23 cellular contexts compared by ENCODE assay signal in the genomic region with DNA sequence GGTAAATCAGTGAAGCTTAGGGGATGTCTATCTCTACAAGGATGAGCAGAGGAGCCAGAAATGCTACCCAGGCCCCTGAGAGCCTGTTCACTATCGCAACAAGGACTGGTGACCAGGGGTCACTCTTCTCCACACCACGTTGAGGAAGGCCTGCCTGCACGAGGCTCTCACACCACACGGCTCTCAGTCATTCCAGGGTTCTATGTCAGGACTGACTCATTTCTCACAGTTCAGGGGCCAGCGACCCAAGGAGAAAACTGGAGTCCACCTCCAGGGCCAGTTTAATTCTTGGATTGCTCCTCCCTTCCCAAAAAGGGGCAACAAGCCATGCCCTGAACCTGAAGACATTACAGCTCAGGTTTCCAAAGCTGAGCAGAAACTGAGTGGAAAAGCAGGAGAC. TPM values are rescaled to one million over a fixed set of nuclear protein-coding genes. Genes with fewer than 3 reads are reported as not detected.
DNase-seq lines count a peak whose midpoint lies in the region; ATAC-seq and TF ChIP-seq lines count a peak whose summit lies in the region.
"Had no signal": no experiment of that assay in that cellular context is flagged by ENCODE, and none has a peak within 500 bp of the region (broad histone marks: within the 10 kb centered on the region; RNA-seq: fewer than 3 reads in every experiment).

No MANE protein-coding gene starts in this region.

- H3K36me3 Mint-ChIP-seq in CD4-positive, alpha-beta T cell (ENCODE audit: low read depth): peaks cover 76% of the 10 kb centered on the region
- H3K36me3 Mint-ChIP-seq in endodermal cell (ENCODE audit: low read depth): peaks cover 60% of the 10 kb centered on the region
- H3K36me3 Mint-ChIP-seq in progenitor cell of endocrine pancreas (ENCODE audit: insufficient read depth): peaks cover 33% of the 10 kb centered on the region

- peak; percentile 47 for DNase-seq in activated CD8-positive, alpha-beta memory T cell treated with anti-CD3 and anti-CD28 coated beads for 24 hours
- DNase-seq in activated CD8-positive, alpha-beta memory T cell treated with anti-CD3 and anti-CD28 coated beads, Interleukin-2, amount 50 U/mL, for 48 hours: no peak
- DNase-seq in CD4-positive, alpha-beta T cell: no peak
- DNase-seq in endodermal cell (peak; percentile 27), progenitor cell of endocrine pancreas (ENCODE audit: low spot score, unreplicated experiment) (no peak), DMS79 treated with DMSO at 0.1 percent for 48 hours (lab: John Stamatoyannopoulos, UW) (no peak), UCSD-AML1 (lab: John Stamatoyannopoulos, UW; ENCODE audit: unreplicated experiment) (no peak), G401 (ENCODE audit: low spot score) (no peak)
- DNase-seq: 8988T; activated naive CD4-positive, alpha-beta T cell; activated T-cell treated with anti-CD3 and anti-CD28 coated beads, Interleukin-2, amount 50 U/mL, for 4 hours; effector CD8-positive, alpha-beta T cell; Karpas-422; NCI-H1436 treated with DMSO at 0.1 percent for 48 hours; NCI-H2107; NCI-H446; psoas muscle; RPMI8226; stimulated activated naive CD8-positive, alpha-beta T cell treated with anti-CD3 and anti-CD28 coated beads, Interleukin-15, Interleukin-2, amounts not matched to agents 100 U/mL and 50 U/mL, for 24 hours; T-cell had no signal

- no peak overlapping the region for H3K4me3 ChIP-seq in endodermal cell (ENCODE audit: low read length)
- H3K4me3 ChIP-seq: psoas muscle, SJSA1, thoracic aorta had no signal

- peaks cover 69% of the 10 kb centered on the region for H3K36me3 ChIP-seq in endodermal cell (ENCODE audit: control insufficient read depth, insufficient read depth, low read length)

- peak overlapping the region; percentile 54 for H3K27ac Mint-ChIP-seq in CD4-positive, alpha-beta T cell
- H3K27ac Mint-ChIP-seq in endodermal cell: no peak overlapping the region
- H3K27ac Mint-ChIP-seq in progenitor cell of endocrine pancreas: peak overlapping the region; percentile 98

- no peak for ATAC-seq in CD4-positive, alpha-beta T cell (ENCODE audit: poor library complexity)
- ATAC-seq: activated CD4-positive, CD25-positive, alpha-beta regulatory T cell treated with anti-CD3 and anti-CD28 coated beads, Interleukin-2, amount 50 U/mL, for 24 hours; activated T-cell treated with anti-CD3 and anti-CD28 coated beads, Interleukin-2, amount 50 U/mL, for 4 hours; psoas muscle; stimulated activated naive CD8-positive, alpha-beta T cell treated with anti-CD3 and anti-CD28 coated beads, Interleukin-15, Interleukin-2, amounts not matched to agents 100 U/mL and 50 U/mL, for 24 hours; T-cell had no signal

- H3K4me1 Mint-ChIP-seq in CD4-positive, alpha-beta T cell (ENCODE audit: low read depth): peaks cover 51% of the 10 kb centered on the region
- H3K4me1 Mint-ChIP-seq in endodermal cell (peaks cover 67% of the 10 kb centered on the region), progenitor cell of endocrine pancreas (ENCODE audit: low read depth) (peaks cover 58% of the 10 kb centered on the region)

- CTCF ChIA-PET in CD4-positive, alpha-beta T cell (lab: Charles Lee): interaction anchor here (0.8 kb wide), 1 partner anchor 89 kb away, joined by 3 read pairs; no protein-coding TSS in a partner anchor

- H3K4me1 ChIP-seq in endodermal cell (ENCODE audit: control insufficient read depth, insufficient read depth, low read length): peaks cover 28% of the 10 kb centered on the region

- H3K9me3 ChIP-seq in CD4-positive, alpha-beta T cell (ENCODE audit: control insufficient read depth, low read length): no peaks in the 10 kb centered on the region
- no peaks in the 10 kb centered on the region for H3K9me3 ChIP-seq in endodermal cell (ENCODE audit: control insufficient read depth, low read length)
- H3K9me3 ChIP-seq: psoas muscle, thoracic aorta had no signal

- H3K4me3 Mint-ChIP-seq in CD4-positive, alpha-beta T cell: no peak overlapping the region
- H3K4me3 Mint-ChIP-seq in endodermal cell (no peak overlapping the region), progenitor cell of endocrine pancreas (ENCODE audit: low read depth) (no peak overlapping the region)
- H3K4me3 Mint-ChIP-seq: activated T-cell treated with anti-CD3 and anti-CD28 coated beads, Interleukin-2, amount 50 U/mL, for 4 hours; T-cell had no signal

- in situ Hi-C loops in G401 (cut with HindIII; ENCODE audit: low sequenced_read_pairs): no loop called here

- intact Hi-C loops in CD4-positive, alpha-beta T cell (cut with DNase I, micrococcal nuclease): no loop called here

- 91 to 93% methylated on average over 4 to 5 of the region's 5 CpGs for WGBS in endodermal cell (ENCODE audit: insufficient coverage in 1 of 2, insufficient read length in 1 of 2), 2 experiments

- no peaks in the 10 kb centered on the region for H3K27me3 Mint-ChIP-seq in CD4-positive, alpha-beta T cell
- H3K27me3 Mint-ChIP-seq in endodermal cell (ENCODE audit: insufficient read depth) (no peaks in the 10 kb centered on the region), progenitor cell of endocrine pancreas (no peaks in the 10 kb centered on the region)
- H3K27me3 Mint-ChIP-seq: T-cell had no signal

- no peaks in the 10 kb centered on the region for H3K27me3 ChIP-seq in CD4-positive, alpha-beta T cell (ENCODE audit: control insufficient read depth, insufficient read depth, low read length)
- H3K27me3 ChIP-seq in endodermal cell (ENCODE audit: control insufficient read depth, insufficient read depth, low read length, poor library complexity, severe bottlenecking): no peaks in the 10 kb centered on the region
- H3K27me3 ChIP-seq: SJSA1 had no signal

- no peak for TF ChIP-seq CTCF in CD4-positive, alpha-beta T cell (IDR thresholded peaks at IDR 0.05)
- no peak for TF ChIP-seq CTCF in endodermal cell (conservative IDR thresholded peaks at IDR 0.05)
- no peak for TF ChIP-seq CTCF in progenitor cell of endocrine pancreas (IDR thresholded peaks at IDR 0.05; ENCODE audit: unreplicated experiment)

- no peak overlapping the region for H3K9ac ChIP-seq in endodermal cell (ENCODE audit: extremely low read depth, low read length, poor library complexity, severe bottlenecking)

- H3K27ac ChIP-seq in CD4-positive, alpha-beta T cell (ENCODE audit: low read depth, low read length): no peak overlapping the region
- no peak overlapping the region for H3K27ac ChIP-seq in endodermal cell (ENCODE audit: low read depth, low read length)
- H3K27ac ChIP-seq: psoas muscle, SJSA1, thoracic aorta had no signal

- POLR2A ChIA-PET in CD4-positive, alpha-beta T cell (lab: Charles Lee): no interaction called here

- no peaks in the 10 kb centered on the region for H3K9me3 Mint-ChIP-seq in CD4-positive, alpha-beta T cell
- no peaks in the 10 kb centered on the region for H3K9me3 Mint-ChIP-seq in endodermal cell
- H3K9me3 Mint-ChIP-seq in progenitor cell of endocrine pancreas (ENCODE audit: low read depth): no peaks in the 10 kb centered on the region
- H3K9me3 Mint-ChIP-seq: activated T-cell treated with anti-CD3 and anti-CD28 coated beads, Interleukin-2, amount 50 U/mL, for 4 hours; T-cell had no signal

RNA-seq across cellular contexts. Expression of a gene that starts 33.9 kb away (rescaled TPM):
- total RNA-seq in CD4-positive, alpha-beta T cell: 10 to 100 TPM; 55.1 to 57.3 TPM
- total RNA-seq in endodermal cell (100 to 1,000 TPM; 346 to 385 TPM), progenitor cell of endocrine pancreas (263 and 279 TPM in 2 replicates)
- polyA plus RNA-seq in endodermal cell (2013, experiment 1 of 2): 302 TPM
- 289 TPM for polyA plus RNA-seq in endodermal cell (2013, experiment 2 of 2)
- 35.3 and 124 TPM in 2 replicates for total RNA-seq in G401 (2014; rRNA removed; shearing (Covaris generic))

Comparison
In these comparisons a context has a peak if more than half of its experiments do, and no peak if none do; other contexts are left out.
1. DNase-seq: peak in activated CD8-positive, alpha-beta memory T cell treated with anti-CD3 and anti-CD28 coated beads for 24 hours (single experiment) and endodermal cell (single experiment); none in activated CD8-positive, alpha-beta memory T cell treated with anti-CD3 and anti-CD28 coated beads, Interleukin-2, amount 50 U/mL, for 48 hours (single experiment), CD4-positive, alpha-beta T cell (0 of 10), progenitor cell of endocrine pancreas (single experiment), DMS79 treated with DMSO at 0.1 percent for 48 hours (single experiment), UCSD-AML1 (single experiment) and G401 (single experiment).